1 cellular context compared by ENCODE assay signal in genomic region chr6:3360727-3361045, GRCh38.
TF ChIP-seq lines count a peak whose summit lies in the region.

No MANE protein-coding gene starts in this region.

TF ChIP-seq in HepG2, 621 proteins besides CTCF, POLR2A, EP300 and RAD21 (continued from another document):
- TF ChIP-seq ZNF276 (CRISPR knock-in tag; IDR thresholded peaks at IDR 0.05; ENCODE audit: low read depth) (no peak), HOXA3 (CRISPR knock-in tag; IDR thresholded peaks at IDR 0.05) (no peak), BRF2 (CRISPR knock-in tag; IDR thresholded peaks at IDR 0.05) (no peak), SALL1 (CRISPR knock-in tag; IDR thresholded peaks at IDR 0.05) (no peak), RBAK (CRISPR knock-in tag; IDR thresholded peaks at IDR 0.05) (no peak), KAT2B (IDR thresholded peaks at IDR 0.05; ENCODE audit: borderline replicate concordance, low read depth, low read length) (no peak), ZNF446 (CRISPR knock-in tag; IDR thresholded peaks at IDR 0.05) (no peak), MAZ (IDR thresholded peaks at IDR 0.05; ENCODE audit: borderline replicate concordance, low read depth, low read length) (no peak), MAZ (CRISPR knock-in tag; IDR thresholded peaks at IDR 0.05; ENCODE audit: low read depth) (no peak), ZNF768 (CRISPR knock-in tag; IDR thresholded peaks at IDR 0.05) (peak; percentile 31; the same call in 1 of the 2 replicates), RBFOX2 (IDR thresholded peaks at IDR 0.05; ENCODE audit: low read depth, low read length) (no peak), RXRA (CRISPR knock-in tag; IDR thresholded peaks at IDR 0.05) (no peak)
